ENCODE assay signal across 15 cellular contexts in genomic region chr7:133365892-133366291, GRCh38.
DNase-seq lines count a peak whose midpoint lies in the region; ATAC-seq and TF ChIP-seq lines count a peak whose summit lies in the region.
"Had no signal": no experiment of that assay in that cellular context is flagged by ENCODE, and none has a peak within 500 bp of the region (broad histone marks: within the 10 kb centered on the region; RNA-seq: fewer than 3 reads in every experiment).

No MANE protein-coding gene starts in this region.

- no peaks in the 10 kb centered on the region for H3K27me3 ChIP-seq in thyroid gland
- H3K27me3 ChIP-seq: Peyer's patch had no signal

- peak overlapping the region; percentile 68 for H3K27ac ChIP-seq in caudate nucleus (ENCODE audit: low read depth, low read length)
- H3K27ac ChIP-seq in thyroid gland: peak overlapping the region in 2 of 3 donors; percentile 11 to 54
- H3K27ac ChIP-seq: Peyer's patch, prostate gland had no signal

- H3K4me1 ChIP-seq in thyroid gland: peaks cover 19 to 20% of the 10 kb centered on the region in 2 donors
- H3K4me1 ChIP-seq: Peyer's patch, prostate gland had no signal

- peaks cover 0 to 3% (median 0%) of the 10 kb centered on the region in 3 donors for H3K9me3 Mint-ChIP-seq in T-cell
- H3K9me3 Mint-ChIP-seq: activated naive CD8-positive, alpha-beta T cell treated with anti-CD3 and anti-CD28 coated beads, Interleukin-2, amount 10 ng/mL, durations not matched to agents 7 days and 5 days had no signal

- no peak for TF ChIP-seq POLR2A in thyroid gland (IDR thresholded peaks at IDR 0.05)

- no peaks in the 10 kb centered on the region for H3K9me3 ChIP-seq in thyroid gland
- H3K9me3 ChIP-seq: Peyer's patch, prostate gland had no signal

- H3K27me3 Mint-ChIP-seq in T-cell: no peaks in the 10 kb centered on the region
- H3K27me3 Mint-ChIP-seq: activated naive CD8-positive, alpha-beta T cell treated with anti-CD3 and anti-CD28 coated beads, Interleukin-2, amount 10 ng/mL, durations not matched to agents 7 days and 5 days; CD4-positive, alpha-beta memory T cell had no signal

- intact Hi-C loops in thyroid gland (cut with DNase I): no loop called here

- no peak for TF ChIP-seq CTCF in thyroid gland (IDR thresholded peaks at IDR 0.05)

- H3K36me3 Mint-ChIP-seq in T-cell: peaks cover 34% of the 10 kb centered on the region

- WGBS in thyroid gland, 2 donors: 73 to 79% methylated on average over 3 of the region's 3 CpGs

- H3K27ac Mint-ChIP-seq in T-cell: no peak overlapping the region
- H3K27ac Mint-ChIP-seq: activated naive CD8-positive, alpha-beta T cell treated with anti-CD3 and anti-CD28 coated beads, Interleukin-2, amount 10 ng/mL, durations not matched to agents 7 days and 5 days; CD4-positive, alpha-beta memory T cell had no signal

- H3K36me3 ChIP-seq in thyroid gland: no peaks in the 10 kb centered on the region
- H3K36me3 ChIP-seq: Peyer's patch, prostate gland had no signal

- no peak overlapping the region for H3K4me3 ChIP-seq in thyroid gland (replicated peaks in 1 of 3)
- H3K4me3 ChIP-seq: Peyer's patch, prostate gland had no signal

- peak; percentile 68 for DNase-seq in NCI-H226
- peak in 8 of 61 donors; percentile 14 to 71 (median 44) for DNase-seq in caudate nucleus (lab: John Stamatoyannopoulos, UW)
- peak; percentile 77 for DNase-seq in iris pigment epithelial cell (ENCODE audit: low read depth)
- no peak for DNase-seq in thyroid gland
- no peak for DNase-seq in T-cell
- DNase-seq in Kasumi-1 (lab: John Stamatoyannopoulos, UW): no peak
- DNase-seq: activated CD4-positive, alpha-beta T cell treated with anti-CD3 and anti-CD28 coated beads for 48 hours; activated naive CD8-positive, alpha-beta T cell treated with anti-CD3 and anti-CD28 coated beads, Interleukin-2, amount 10 ng/mL, durations not matched to agents 7 days and 5 days; CD4-positive, alpha-beta memory T cell; NCI-H1694; NCI-H524 treated with DMSO at 0.1 percent for 48 hours; Peyer's patch; stimulated activated CD4-positive, alpha-beta T cell treated with anti-CD3 and anti-CD28 coated beads, Interleukin-2, amount 100 ng/mL, for 48 hours had no signal

- ATAC-seq in T-cell (replicated peaks in 1 of 4): no peak
- no peak for ATAC-seq in GM19328 (IDR thresholded peaks at IDR 0.05; ENCODE audit: unreplicated experiment)

- H3K4me1 Mint-ChIP-seq in T-cell: peaks cover 16 to 20% (median 19%) of the 10 kb centered on the region in 3 donors

- POLR2A ChIA-PET in T-cell (lab: Charles Lee): interaction anchor here in 1 of 2 donors (0.6 kb wide), 1 partner anchor 26 kb away, joined by 4 read pairs; no protein-coding TSS in a partner anchor

- H3K4me3 Mint-ChIP-seq in T-cell: no peak overlapping the region
- H3K4me3 Mint-ChIP-seq: activated naive CD8-positive, alpha-beta T cell treated with anti-CD3 and anti-CD28 coated beads, Interleukin-2, amount 10 ng/mL, durations not matched to agents 7 days and 5 days had no signal

- CTCF ChIA-PET in T-cell (lab: Charles Lee): no interaction called here

Comparison
In these comparisons a context has a peak if more than half of its experiments do, and no peak if none do; other contexts are left out.
1. DNase-seq: peak in NCI-H226 (single experiment) and iris pigment epithelial cell (single experiment); none in thyroid gland (0 of 2), T-cell (0 of 34) and Kasumi-1 (0 of 2).